ENCODE assay signal across 12 cellular contexts in the genomic region with DNA sequence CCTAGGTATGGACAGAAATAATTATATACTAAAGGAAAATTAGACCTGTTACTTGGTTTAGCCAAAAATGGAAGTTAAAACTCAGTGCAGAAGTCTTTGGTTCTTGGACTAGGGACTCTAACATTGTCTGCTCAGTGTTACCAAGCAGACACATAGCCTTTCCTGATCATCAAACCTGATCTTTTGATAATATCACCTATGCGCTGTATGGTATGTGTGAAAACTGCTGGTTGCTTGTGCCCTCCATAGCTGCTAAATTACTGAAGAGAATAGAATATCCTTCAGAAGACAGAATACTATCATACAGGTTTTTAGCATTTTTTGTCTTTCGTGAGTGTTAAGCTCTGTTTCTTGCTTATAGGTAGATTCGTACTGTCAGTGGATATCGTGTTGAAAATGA.
DNase-seq lines count a peak whose midpoint lies in the region; ATAC-seq and TF ChIP-seq lines count a peak whose summit lies in the region.
"Had no signal": no experiment of that assay in that cellular context is flagged by ENCODE, and none has a peak within 500 bp of the region (broad histone marks: within the 10 kb centered on the region; RNA-seq: fewer than 3 reads in every experiment).

No MANE protein-coding gene starts in this region.

- H3K9ac ChIP-seq in SK-N-SH (no peak overlapping the region; the same call in 1 of the 2 replicates), neural cell (ENCODE audit: low read length) (peak overlapping the region; percentile 96), PC-3 (ENCODE audit: low read length) (no peak overlapping the region)

- no peaks in the 10 kb centered on the region for H3K36me3 ChIP-seq in SK-N-SH (replicated peaks in 1 of 2; ENCODE audit: control insufficient read depth in 1 of 2, insufficient read depth in 2 of 2, low read length in 1 of 2)
- H3K36me3 ChIP-seq in neural cell (ENCODE audit: insufficient read depth, low read length), result no peaks in the 10 kb centered on the region
- H3K36me3 ChIP-seq in thoracic aorta, result no peaks in the 10 kb centered on the region
- H3K36me3 ChIP-seq in PC-3 (ENCODE audit: low read depth, low read length), result no peaks in the 10 kb centered on the region

- no TSS peak for BruUV-seq in PC-3 (replicated peaks; lab: Mats Ljungman, UMichigan)

- H3K4me2 ChIP-seq in SK-N-SH, result peak overlapping the region; percentile 80
- peak overlapping the region; percentile 94 for H3K4me2 ChIP-seq in neural cell (ENCODE audit: low read length)
- H3K4me2 ChIP-seq in PC-3 (ENCODE audit: low read length), result no peak overlapping the region

- ATAC-seq in SK-N-SH treated with all-trans-retinoic acid at 6 μM for 48 hours, result no peak
- no peak for ATAC-seq in thoracic aorta (ENCODE audit: insufficient number of reproducible peaks, low FRiP score, low read depth)
- no peak for ATAC-seq in HG03460 (IDR thresholded peaks at IDR 0.05; ENCODE audit: unreplicated experiment)
- no peak for ATAC-seq in PC-3

- H2AFZ ChIP-seq in SK-N-SH (ENCODE audit: low read depth), result no peak overlapping the region
- no peak overlapping the region for H2AFZ ChIP-seq in neural cell (ENCODE audit: low read depth, low read length)
- H2AFZ ChIP-seq in PC-3 (ENCODE audit: low read length), result no peak overlapping the region

- no peak for TF ChIP-seq RAD21 in SK-N-SH (IDR thresholded peaks at IDR 0.05; ENCODE audit: low read length)
- peak; percentile 17 for TF ChIP-seq RAD21 in neural cell (conservative IDR thresholded peaks at IDR 0.05)

- H3K79me2 ChIP-seq in SK-N-SH (ENCODE audit: insufficient read depth) (peaks cover 38% of the 10 kb centered on the region), neural cell (replicated peaks; ENCODE audit: insufficient read depth, low read length) (peaks cover 72% of the 10 kb centered on the region), PC-3 (ENCODE audit: low read length) (peaks cover 3% of the 10 kb centered on the region; the same call in 1 of the 2 replicates)

- POLR2A ChIA-PET in SK-N-SH (lab: Yijun Ruan, JAX), result no interaction called here
- POLR2A ChIA-PET in PC-3 (lab: Charles Lee; ENCODE audit: unreplicated experiment), result no interaction called here

- no peak for TF ChIP-seq EP300 in SK-N-SH (IDR thresholded peaks at IDR 0.05; ENCODE audit: borderline replicate concordance in 1 of 2, low read depth in 1 of 2, low read length in 1 of 2)
- TF ChIP-seq EP300 in neural cell (conservative IDR thresholded peaks at IDR 0.05; ENCODE audit: poor library complexity, severe bottlenecking), result no peak

- peaks cover 7 to 36% of the 10 kb centered on the region in 2 experiments; a peak in 3 of 4 replicates for H3K4me1 ChIP-seq in SK-N-SH (ENCODE audit: control insufficient read depth in 1 of 2, insufficient read depth in 2 of 2, low read depth in 1 of 2, low read length in 1 of 2)
- H3K4me1 ChIP-seq in thoracic aorta (ENCODE audit: control insufficient read depth in 1 of 2, low read depth in 2 of 2), result peaks cover 8 to 68% of the 10 kb centered on the region in 2 donors
- peaks cover 13% of the 10 kb centered on the region for H3K4me1 ChIP-seq in PC-3 (ENCODE audit: insufficient read depth, low read length)

- H4K20me1 ChIP-seq in SK-N-SH (ENCODE audit: insufficient read depth) (no peaks in the 10 kb centered on the region), neural cell (ENCODE audit: insufficient read depth) (peaks cover 18% of the 10 kb centered on the region), PC-3 (ENCODE audit: low read length) (no peaks in the 10 kb centered on the region)

- CTCF ChIA-PET in SK-N-SH (lab: Yijun Ruan, JAX) (interaction anchor here (0.6 to 5.5 kb wide), 12 partner anchors 8 to 105 kb away, joined by 3 to 54 read pairs (median 6); no protein-coding TSS in a partner anchor), PC-3 (lab: Charles Lee) (no interaction called here)

- H3K27ac ChIP-seq in SK-N-SH (ENCODE audit: low read depth in 2 of 2, low read length in 1 of 2), result peak overlapping the region in 1 of 2 experiments; percentile 86; a peak in 2 of 4 replicates
- peak overlapping the region; percentile 99 for H3K27ac ChIP-seq in neural cell (ENCODE audit: low read length)
- no peak overlapping the region for H3K27ac ChIP-seq in thoracic aorta
- H3K27ac ChIP-seq in PC-3 (ENCODE audit: low read length), result no peak overlapping the region

- peak overlapping the region in 1 of 2 experiments; percentile 53; a peak in 2 of 4 replicates for H3K4me3 ChIP-seq in SK-N-SH (ENCODE audit: low read depth in 2 of 2, low read length in 1 of 2)
- H3K4me3 ChIP-seq in neural cell (ENCODE audit: low read length), result peak overlapping the region; percentile 77
- peak overlapping the region; percentile 72 for H3K4me3 ChIP-seq in thoracic aorta
- H3K4me3 ChIP-seq in PC-3 (ENCODE audit: low read length), result no peak overlapping the region

- intact Hi-C loops in PC-3 (cut with micrococcal nuclease), result no loop called here

- TF ChIP-seq CTCF in SK-N-SH (IDR thresholded peaks at IDR 0.05) (no peak), neural cell (IDR thresholded peaks at IDR 0.05; ENCODE audit: poor library complexity, severe bottlenecking) (no peak), thoracic aorta (IDR thresholded peaks at IDR 0.05) (no peak), PC-3 (conservative IDR thresholded peaks at IDR 0.05; ENCODE audit: low read depth, low read length) (no peak)

- H3K27me3 ChIP-seq in SK-N-SH (ENCODE audit: insufficient read depth) (no peaks in the 10 kb centered on the region), neural cell (ENCODE audit: insufficient read depth, low read depth, low read length) (no peaks in the 10 kb centered on the region), thoracic aorta (replicated peaks; ENCODE audit: insufficient read depth) (no peaks in the 10 kb centered on the region), PC-3 (ENCODE audit: low read length) (no peaks in the 10 kb centered on the region)

- WGBS in SK-N-SH (ENCODE audit: low lambda C conversion rate), result 82% methylated on average over 4 of the region's 4 CpGs

- H3K9me3 ChIP-seq in SK-N-SH (no peaks in the 10 kb centered on the region), neural cell (ENCODE audit: low read length) (no peaks in the 10 kb centered on the region), thoracic aorta (no peaks in the 10 kb centered on the region), PC-3 (ENCODE audit: low read length) (no peaks in the 10 kb centered on the region)

- DNase-seq in SK-N-SH (no peak), cerebellar cortex (ENCODE audit: low spot score) (peak; percentile 48), thoracic aorta (ENCODE audit: low spot score) (no peak), NCI-H345 treated with DMSO at 0.1 percent for 48 hours (lab: John Stamatoyannopoulos, UW; ENCODE audit: unreplicated experiment) (no peak), PC-3 (no peak)
- DNase-seq: CD4-positive, alpha-beta memory T cell; Kasumi-1; NCI-H2029 treated with DMSO at 0.1 percent for 48 hours; NCI-H524 treated with DMSO at 0.1 percent for 48 hours had no signal

- H3K9me2 ChIP-seq in SK-N-SH (no peaks in the 10 kb centered on the region; the same call in 1 of the 2 replicates), neural cell (ENCODE audit: insufficient read depth, low read length) (no peaks in the 10 kb centered on the region), PC-3 (replicated peaks; ENCODE audit: low read length) (no peaks in the 10 kb centered on the region)

- H3F3A ChIP-seq in SK-N-SH (replicated peaks; ENCODE audit: insufficient read depth), result peaks cover 4% of the 10 kb centered on the region
- peaks cover 6% of the 10 kb centered on the region for H3F3A ChIP-seq in neural cell (ENCODE audit: insufficient read depth, low read length, poor library complexity, severe bottlenecking)
- no peaks in the 10 kb centered on the region for H3F3A ChIP-seq in PC-3 (ENCODE audit: low read length, unreplicated experiment)

TF ChIP-seq in SK-N-SH, 30 proteins besides CTCF, POLR2A, EP300 and RAD21 (continues in another document):
- TF ChIP-seq, protein P1, sequence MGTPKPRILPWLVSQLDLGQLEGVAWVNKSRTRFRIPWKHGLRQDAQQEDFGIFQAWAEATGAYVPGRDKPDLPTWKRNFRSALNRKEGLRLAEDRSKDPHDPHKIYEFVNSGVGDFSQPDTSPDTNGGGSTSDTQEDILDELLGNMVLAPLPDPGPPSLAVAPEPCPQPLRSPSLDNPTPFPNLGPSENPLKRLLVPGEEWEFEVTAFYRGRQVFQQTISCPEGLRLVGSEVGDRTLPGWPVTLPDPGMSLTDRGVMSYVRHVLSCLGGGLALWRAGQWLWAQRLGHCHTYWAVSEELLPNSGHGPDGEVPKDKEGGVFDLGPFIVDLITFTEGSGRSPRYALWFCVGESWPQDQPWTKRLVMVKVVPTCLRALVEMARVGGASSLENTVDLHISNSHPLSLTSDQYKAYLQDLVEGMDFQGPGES (IDR thresholded peaks at IDR 0.05; ENCODE audit: low read depth, low read length), result no peak
- no peak for TF ChIP-seq SMC3 (IDR thresholded peaks at IDR 0.05; ENCODE audit: low read depth, low read length)
- no peak for TF ChIP-seq FOXM1 (IDR thresholded peaks at IDR 0.05; ENCODE audit: low read depth)

TF ChIP-seq in SK-N-SH treated with all-trans-retinoic acid at 6 μM for 48 hours, 23 proteins besides CTCF, POLR2A, EP300 and RAD21 (continues in another document):
- TF ChIP-seq PPARA (CRISPR knock-in tag; IDR thresholded peaks at IDR 0.05; ENCODE audit: borderline replicate concordance), result no peak
- TF ChIP-seq RARB (CRISPR knock-in tag; IDR thresholded peaks at IDR 0.05), result no peak

TF ChIP-seq in neural cell, 6 proteins besides CTCF, POLR2A, EP300 and RAD21 (continues in another document):
- TF ChIP-seq POLR2AphosphoS5 (IDR thresholded peaks at IDR 0.05), result no peak
